In the genomic region with DNA sequence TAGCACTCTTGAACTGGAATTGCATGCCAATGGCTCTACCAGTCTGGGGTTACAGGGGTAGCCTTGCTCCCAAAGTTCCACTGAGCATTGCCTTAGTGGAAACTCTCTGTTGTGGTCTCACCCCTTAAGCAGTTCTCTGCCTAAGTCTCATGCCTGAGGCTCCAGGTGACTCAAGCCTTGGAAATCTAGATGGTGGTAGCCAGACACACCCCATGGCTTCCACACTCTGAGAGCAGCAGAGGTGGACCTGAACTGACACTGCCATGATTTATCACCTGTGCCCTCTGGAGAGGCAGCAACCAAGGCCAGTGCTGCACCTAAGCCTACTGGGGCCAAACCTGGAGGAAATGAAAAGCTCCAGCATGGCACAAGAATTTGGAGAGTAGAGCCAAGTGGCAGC, we compare ENCODE assay signal across 23 cellular contexts.
"Had no signal": no experiment of that assay in that cellular context is flagged by ENCODE, and none has a peak within 500 bp of the region (broad histone marks: within the 10 kb centered on the region; RNA-seq: fewer than 3 reads in every experiment).

No MANE protein-coding gene starts in this region.

- H3K4me1 Mint-ChIP-seq: activated T-helper 17 cell treated with anti-CD3 and anti-CD28 coated beads, Interleukin-2, amount 50 U/mL, for 72 hours; central memory CD8-positive, alpha-beta T cell; endodermal cell; natural killer cell had no signal

- H3K9me3 Mint-ChIP-seq: activated T-cell treated with anti-CD3 and anti-CD28 coated beads, Interleukin-2, amount 50 U/mL, for 24 hours; central memory CD8-positive, alpha-beta T cell; endodermal cell had no signal

- H3K36me3 ChIP-seq: brain microvascular endothelial cell, left ventricle myocardium inferior, right atrium auricular region, spleen, upper lobe of right lung had no signal

- H3K27ac Mint-ChIP-seq: activated naive CD4-positive, alpha-beta T cell treated with anti-CD3 and anti-CD28 coated beads, Interleukin-2, amount 50 U/mL, for 72 hours; activated T-cell treated with anti-CD3 and anti-CD28 coated beads, Interleukin-2, amount 50 U/mL, for 24 hours; activated T-helper 17 cell treated with anti-CD3 and anti-CD28 coated beads, Interleukin-2, amount 50 U/mL, for 72 hours; endodermal cell; natural killer cell; progenitor cell of endocrine pancreas had no signal

- H3K27me3 Mint-ChIP-seq: activated T-cell treated with anti-CD3 and anti-CD28 coated beads, Interleukin-2, amount 50 U/mL, for 24 hours; activated T-helper 17 cell treated with anti-CD3 and anti-CD28 coated beads, Interleukin-2, amount 50 U/mL, for 72 hours; central memory CD8-positive, alpha-beta T cell; progenitor cell of endocrine pancreas had no signal

- H3K27ac ChIP-seq: brain microvascular endothelial cell, epithelial cell of prostate, left ventricle myocardium inferior, right atrium auricular region, spleen, upper lobe of right lung had no signal

- H3K4me3 ChIP-seq: left ventricle myocardium inferior, right atrium auricular region, spleen, upper lobe of right lung had no signal

- DNase-seq: activated CD4-positive, alpha-beta T cell treated with anti-CD3 and anti-CD28 coated beads for 1 hour; activated CD8-positive, alpha-beta memory T cell treated with anti-CD3 and anti-CD28 coated beads for 24 hours; activated CD8-positive, alpha-beta memory T cell treated with anti-CD3 and anti-CD28 coated beads, Interleukin-2, amount 50 U/mL, for 4 hours; activated T-cell treated with anti-CD3 and anti-CD28 coated beads, Interleukin-2, amount 50 U/mL, for 24 hours; aorta; brain microvascular endothelial cell; endodermal cell; kidney glomerular epithelial cell; left ventricle myocardium inferior; midbrain; natural killer cell; spleen; stimulated activated CD4-positive, alpha-beta T cell treated with anti-CD3 and anti-CD28 coated beads, Interleukin-4, amount 100 ng/mL, for 1 hour; stimulated activated naive CD8-positive, alpha-beta T cell treated with anti-CD3 and anti-CD28 coated beads, Interleukin-15, Interleukin-2, amounts not matched to agents 100 U/mL and 50 U/mL, for 24 hours; T-helper 1 cell; upper lobe of right lung had no signal

- H3K9me3 ChIP-seq: right atrium auricular region, spleen, upper lobe of right lung had no signal

- ATAC-seq: activated naive CD4-positive, alpha-beta T cell treated with anti-CD3 and anti-CD28 coated beads, Interleukin-2, amount 50 U/mL, for 72 hours; activated T-helper 17 cell treated with anti-CD3 and anti-CD28 coated beads, Interleukin-2, amount 50 U/mL, for 72 hours; natural killer cell; stimulated activated naive CD8-positive, alpha-beta T cell treated with anti-CD3 and anti-CD28 coated beads, Interleukin-15, Interleukin-2, amounts not matched to agents 100 U/mL and 50 U/mL, for 24 hours; upper lobe of right lung had no signal

- H3K4me1 ChIP-seq: left ventricle myocardium inferior, right atrium auricular region, spleen, upper lobe of right lung had no signal

- FAIRE-seq: colon had no signal

- H3K36me3 Mint-ChIP-seq: activated naive CD4-positive, alpha-beta T cell treated with anti-CD3 and anti-CD28 coated beads, Interleukin-2, amount 50 U/mL, for 72 hours; natural killer cell had no signal

- H3K4me3 Mint-ChIP-seq: activated T-cell treated with anti-CD3 and anti-CD28 coated beads, Interleukin-2, amount 50 U/mL, for 24 hours; activated T-helper 17 cell treated with anti-CD3 and anti-CD28 coated beads, Interleukin-2, amount 50 U/mL, for 72 hours; central memory CD8-positive, alpha-beta T cell; endodermal cell; natural killer cell had no signal

- H3K27me3 ChIP-seq: brain microvascular endothelial cell, right atrium auricular region, spleen, upper lobe of right lung had no signal
